ENCODE assay signal across 3 cellular contexts in genomic region chr12:46674818-46675217, GRCh38.
TF ChIP-seq lines count a peak whose summit lies in the region.

No MANE protein-coding gene starts in this region.

TF ChIP-seq in SK-N-SH, 30 proteins besides CTCF, POLR2A, EP300 and RAD21:
- TF ChIP-seq MEF2A (IDR thresholded peaks at IDR 0.05; ENCODE audit: borderline replicate concordance, low read depth) (no peak), PBX3 (IDR thresholded peaks at IDR 0.05) (no peak), YY1 (IDR thresholded peaks at IDR 0.05; ENCODE audit: low read depth) (no peak), SIN3A (IDR thresholded peaks at IDR 0.05; ENCODE audit: borderline replicate concordance, low read depth, low read length) (no peak)

TF ChIP-seq in SK-N-SH treated with all-trans-retinoic acid at 6 μM for 48 hours, 23 proteins besides CTCF, POLR2A, EP300 and RAD21:
- no peak for TF ChIP-seq ARNTL (CRISPR knock-in tag; IDR thresholded peaks at IDR 0.05; ENCODE audit: borderline replicate concordance, low read depth)
- no peak for TF ChIP-seq POU6F1 (CRISPR knock-in tag; IDR thresholded peaks at IDR 0.05; ENCODE audit: borderline replicate concordance, low read depth)

TF ChIP-seq in H1, 55 proteins besides CTCF, POLR2A, EP300 and RAD21:
- TF ChIP-seq SP4 (IDR thresholded peaks at IDR 0.05; ENCODE audit: low read length) (no peak), BACH1 (IDR thresholded peaks at IDR 0.05; ENCODE audit: low read length) (no peak), ZNF274 (IDR thresholded peaks at IDR 0.05; ENCODE audit: borderline replicate concordance, extremely low read depth, low read length) (no peak), ASH2L (IDR thresholded peaks at IDR 0.05; ENCODE audit: low read length) (no peak), CTBP2 (IDR thresholded peaks at IDR 0.05; ENCODE audit: borderline replicate concordance, insufficient read depth, insufficient read length, low read length) (no peak), TBP (IDR thresholded peaks at IDR 0.05; ENCODE audit: low read depth, low read length) (no peak), POLR2AphosphoS5 (IDR thresholded peaks at IDR 0.05; ENCODE audit: low read depth, low read length) (no peak), TAF1 (IDR thresholded peaks at IDR 0.05; ENCODE audit: low read depth, low read length) (no peak), KDM5A (IDR thresholded peaks at IDR 0.05; ENCODE audit: low read length) (no peak), EGR1 (IDR thresholded peaks at IDR 0.05; ENCODE audit: borderline replicate concordance, low read depth, low read length) (no peak), BRCA1 (IDR thresholded peaks at IDR 0.05; ENCODE audit: low read depth, low read length) (no peak), ATF3 (IDR thresholded peaks at IDR 0.05; ENCODE audit: insufficient read depth, low read depth, low read length) (no peak), KDM4A (IDR thresholded peaks at IDR 0.05; ENCODE audit: low read depth, low read length, severe bottlenecking) (no peak), CEBPB (IDR thresholded peaks at IDR 0.05; ENCODE audit: low read depth, low read length) (no peak), NRF1 (IDR thresholded peaks at IDR 0.05; ENCODE audit: low read depth, low read length) (no peak), RXRA (IDR thresholded peaks at IDR 0.05; ENCODE audit: insufficient read depth, low read depth, low read length) (no peak), GTF2F1 (IDR thresholded peaks at IDR 0.05; ENCODE audit: borderline replicate concordance, low read depth, low read length) (no peak)
